ENCODE assay signal across 9 cellular contexts in the genomic region with DNA sequence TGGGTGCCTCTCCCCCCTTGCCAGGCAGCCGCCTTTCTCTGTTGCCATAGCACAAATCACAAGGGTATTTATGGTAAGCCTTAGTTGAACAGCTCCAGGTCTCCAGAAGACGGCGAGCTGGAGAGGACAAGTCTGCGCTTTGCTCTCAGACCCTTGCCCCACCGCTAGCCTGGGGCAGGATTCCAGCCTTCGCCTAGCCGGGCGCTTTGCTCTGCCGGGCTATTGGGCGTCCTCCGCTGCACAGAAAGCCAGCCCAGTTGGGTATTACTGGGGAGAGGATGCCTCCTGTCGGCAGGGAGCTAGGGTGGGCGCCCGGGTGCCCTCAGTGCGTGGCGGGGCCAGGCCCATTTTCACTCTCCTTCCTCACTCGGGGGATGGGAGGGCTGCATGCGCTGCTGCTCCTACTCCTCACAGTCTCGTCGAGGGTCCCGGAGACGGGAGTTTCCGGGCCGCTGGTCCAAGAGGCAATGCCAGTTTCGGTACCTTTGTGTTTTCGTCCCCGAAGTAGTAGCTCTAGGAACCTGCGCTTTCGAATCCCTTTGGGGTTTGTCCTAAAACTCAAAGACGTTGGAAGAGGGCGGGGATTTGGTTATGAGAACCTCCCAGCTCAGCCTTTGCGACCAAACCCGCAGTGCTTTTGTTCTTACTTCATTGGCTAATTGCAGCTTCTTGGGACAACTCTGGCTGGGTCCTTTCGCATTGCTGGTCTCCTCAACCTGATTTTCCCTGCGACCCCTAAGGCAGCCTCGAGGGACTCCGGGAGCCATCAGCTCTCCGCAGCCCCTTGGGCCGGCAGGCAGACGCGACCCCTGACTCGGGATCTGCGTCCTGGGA. TPM values are rescaled to one million over a fixed set of nuclear protein-coding genes. Genes with fewer than 3 reads are reported as not detected.
A peak's percentile ranks its signal among the peaks of the same experiment; 100 is the strongest.
DNase-seq lines count a peak whose midpoint lies in the region; ATAC-seq and TF ChIP-seq lines count a peak whose summit lies in the region.
"Had no signal": no experiment of that assay in that cellular context is flagged by ENCODE, and none has a peak within 500 bp of the region (broad histone marks: within the 10 kb centered on the region; RNA-seq: fewer than 3 reads in every experiment).

No MANE protein-coding gene starts in this region.

- no peaks in the 10 kb centered on the region for H3K36me3 Mint-ChIP-seq in osteocyte (ENCODE audit: unreplicated experiment)

- peak overlapping the region; percentile 53 for H3K4me2 ChIP-seq in fibroblast of lung (ENCODE audit: extremely low read depth, insufficient read depth, low read length)

- peaks cover 3% of the 10 kb centered on the region for H3K4me1 ChIP-seq in fibroblast of lung (ENCODE audit: control insufficient read depth, extremely low read depth, insufficient read depth, low read length)
- H3K4me1 ChIP-seq: parathyroid adenoma had no signal

- peaks cover 27% of the 10 kb centered on the region for H3K4me1 Mint-ChIP-seq in osteocyte (ENCODE audit: unreplicated experiment)

- no peaks in the 10 kb centered on the region for H3K9me3 ChIP-seq in fibroblast of lung (ENCODE audit: control insufficient read depth, insufficient read depth, low read depth, low read length)

- H3K27ac Mint-ChIP-seq in osteocyte (ENCODE audit: unreplicated experiment): no peak overlapping the region

- H3K4me3 Mint-ChIP-seq in osteocyte (ENCODE audit: unreplicated experiment): peak overlapping the region; percentile 66

- H3K27ac ChIP-seq in C4-2B (no peak overlapping the region), fibroblast of lung (ENCODE audit: insufficient read depth, low read length) (no peak overlapping the region)
- H3K27ac ChIP-seq: parathyroid adenoma had no signal

- peak; percentile 14; the same call in 1 of the 2 replicates for TF ChIP-seq CTCF in C4-2B (conservative IDR thresholded peaks at IDR 0.05)
- TF ChIP-seq CTCF in fibroblast of lung (conservative IDR thresholded peaks at IDR 0.05 in 1 of 2, IDR thresholded peaks at IDR 0.05 in 1 of 2; ENCODE audit: low read depth in 1 of 2, low read length in 2 of 2): peak; percentile 40 to 47
- peak; percentile 67 for TF ChIP-seq CTCF in osteocyte (IDR thresholded peaks at IDR 0.05)

- no peaks in the 10 kb centered on the region for H3K9me3 Mint-ChIP-seq in osteocyte (ENCODE audit: unreplicated experiment)

- peak in 53 of 76 experiments; percentile 14 to 67 (median 42) for DNase-seq in HUDEP-2 (lab: John Stamatoyannopoulos, UW; ENCODE audit: unreplicated experiment in 76 of 76)
- peak; percentile 35 for DNase-seq in activated CD4-positive, CD25-positive, alpha-beta regulatory T cell treated with anti-CD3 and anti-CD28 coated beads, Interleukin-2, amount 50 U/mL, for 72 hours
- DNase-seq in fibroblast of lung (ENCODE audit: low read depth in 2 of 2): peak in 1 of 2 donors; percentile 32
- DNase-seq in osteocyte (ENCODE audit: extremely low spot score, unreplicated experiment): peak; percentile 86
- DNase-seq in superior temporal gyrus (ENCODE audit: extremely low spot score): no peak
- no peak for DNase-seq in NAMALWA (ENCODE audit: low spot score)

- H3K4me3 ChIP-seq in fibroblast of lung (replicated peaks in 1 of 4; ENCODE audit: control extremely low read depth in 1 of 4, insufficient read depth in 1 of 4, low read depth in 3 of 4, low read length in 4 of 4): peak overlapping the region; percentile 30 to 68 (median 50)

- H4K20me1 ChIP-seq in fibroblast of lung (ENCODE audit: control insufficient read depth, extremely low read depth, insufficient read depth, low read length): no peaks in the 10 kb centered on the region

- H3K79me2 ChIP-seq in fibroblast of lung (ENCODE audit: control insufficient read depth, insufficient read depth, low read length): no peaks in the 10 kb centered on the region
- H3K79me2 ChIP-seq: parathyroid adenoma had no signal

- ATAC-seq in GM18520 (IDR thresholded peaks at IDR 0.05; ENCODE audit: unreplicated experiment): no peak

- peak overlapping the region; percentile 65 for H2AFZ ChIP-seq in fibroblast of lung (ENCODE audit: low read length)
- H2AFZ ChIP-seq: parathyroid adenoma had no signal

- H3K27me3 ChIP-seq in fibroblast of lung (ENCODE audit: control insufficient read depth, insufficient read depth, low read length): peaks cover 6% of the 10 kb centered on the region

- H3K9ac ChIP-seq in fibroblast of lung (ENCODE audit: insufficient read depth, low read length): no peak overlapping the region
- H3K9ac ChIP-seq: parathyroid adenoma had no signal

- H3K36me3 ChIP-seq in fibroblast of lung (ENCODE audit: control insufficient read depth, insufficient read depth, low read length): no peaks in the 10 kb centered on the region

- H3K27me3 Mint-ChIP-seq in osteocyte (ENCODE audit: unreplicated experiment): no peaks in the 10 kb centered on the region

RNA-seq across cellular contexts. Expression of a gene that starts 3.6 kb away (rescaled TPM):
- total RNA-seq in fibroblast of lung (not detected in 2 replicates), osteocyte (17.4 and 17.6 TPM in 2 replicates)
- not detected in 2 replicates for polyA plus RNA-seq in fibroblast of lung
- 0.07 and 0.09 TPM in 2 replicates for polyA plus RNA-seq in fibroblast of lung (2012)
- polyA minus RNA-seq in fibroblast of lung (ENCODE audit: low replicate concordance): not detected in 2 replicates

RNA-seq across cellular contexts. Expression of a gene that starts 21.0 kb away (rescaled TPM):
- total RNA-seq in fibroblast of lung (not detected in 2 replicates), osteocyte (25.2 and 29.7 TPM in 2 replicates)
- 0.09 and 0.43 TPM in 2 replicates for polyA plus RNA-seq in fibroblast of lung
- polyA plus RNA-seq in fibroblast of lung (2012): 0.12 and 0.43 TPM in 2 replicates
- polyA minus RNA-seq in fibroblast of lung (ENCODE audit: low replicate concordance): 1.0 TPM in 1 of 2 replicates, not detected in the other

Comparison
In these comparisons a context has a peak if more than half of its experiments do, and no peak if none do; other contexts are left out.
1. CTCF ChIP-seq: peak in every context shown above with its lines; median percentile 67 in osteocyte; 44 in fibroblast of lung; 14 in C4-2B.
2. DNase-seq: peak in HUDEP-2 (53 of 76), activated CD4-positive, CD25-positive, alpha-beta regulatory T cell treated with anti-CD3 and anti-CD28 coated beads, Interleukin-2, amount 50 U/mL, for 72 hours (single experiment) and osteocyte (single experiment); none in superior temporal gyrus (single experiment) and NAMALWA (single experiment).
3. RNA of a gene that starts 3.6 kb away (total RNA-seq): 17.4 to 17.6 TPM in osteocyte; not detected in fibroblast of lung; every median in the first group is over 10 times any median in the second.
4. RNA of a gene that starts 21.0 kb away (total RNA-seq): 25.2 to 29.7 TPM in osteocyte; not detected in fibroblast of lung; every median in the first group is over 10 times any median in the second.